In the genomic region with DNA sequence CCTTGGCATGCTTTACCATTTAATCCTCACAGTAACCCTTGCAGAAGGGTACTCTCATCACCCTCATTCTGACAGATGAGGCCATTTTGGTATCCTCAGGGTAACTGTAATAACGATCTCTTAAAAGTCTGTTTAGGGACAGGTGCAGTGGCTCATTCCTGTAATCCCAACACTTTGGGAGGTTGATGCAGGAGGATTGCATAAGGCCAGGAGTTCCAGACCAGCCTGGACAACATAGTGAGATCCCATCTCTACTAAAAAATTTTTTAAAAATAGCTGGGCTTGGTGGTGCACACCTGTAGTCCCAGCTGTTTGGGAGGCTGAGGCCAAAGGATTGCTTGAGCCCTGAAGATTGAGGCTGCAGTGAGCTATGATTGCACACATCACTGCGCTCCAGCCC, we compare ENCODE assay signal across 29 cellular contexts. TPM values are rescaled to one million over a fixed set of nuclear protein-coding genes. Genes with fewer than 3 reads are reported as not detected.
"Had no signal": no experiment of that assay in that cellular context is flagged by ENCODE, and none has a peak within 500 bp of the region (broad histone marks: within the 10 kb centered on the region; RNA-seq: fewer than 3 reads in every experiment).

No MANE protein-coding gene starts in this region.

- H3K27me3 ChIP-seq: adrenal gland, body of pancreas, colonic mucosa, dorsolateral prefrontal cortex had no signal

- H3K9me3 ChIP-seq: adrenal gland, body of pancreas, colonic mucosa had no signal

- H3K9me3 Mint-ChIP-seq: activated CD4-positive, alpha-beta memory T cell treated with anti-CD3 and anti-CD28 coated beads, Interleukin-2, amount 10 ng/mL, durations not matched to agents 7 days and 5 days; activated CD4-positive, alpha-beta T cell treated with anti-CD3 and anti-CD28 coated beads, Interleukin-2, amount 10 ng/mL, durations not matched to agents 24 days and 14 days; activated naive CD8-positive, alpha-beta T cell treated with anti-CD3 and anti-CD28 coated beads for 36 hours; activated naive CD8-positive, alpha-beta T cell treated with anti-CD3 and anti-CD28 coated beads, Interleukin-2, amount 50 U/mL, for 24 hours; activated T-cell treated with anti-CD3 and anti-CD28 coated beads, Interleukin-2, amount 50 U/mL, for 24 hours; activated T-cell treated with anti-CD3 and anti-CD28 coated beads, Interleukin-2, amount 50 U/mL, for 72 hours; endodermal cell had no signal

- H3K27me3 Mint-ChIP-seq: activated CD4-positive, alpha-beta memory T cell treated with anti-CD3 and anti-CD28 coated beads, Interleukin-2, amount 10 ng/mL, durations not matched to agents 7 days and 5 days; activated CD4-positive, alpha-beta T cell treated with anti-CD3 and anti-CD28 coated beads for 36 hours; activated CD4-positive, alpha-beta T cell treated with anti-CD3 and anti-CD28 coated beads, Interleukin-2, amount 10 ng/mL, durations not matched to agents 24 days and 14 days; activated naive CD8-positive, alpha-beta T cell treated with anti-CD3 and anti-CD28 coated beads for 36 hours; activated naive CD8-positive, alpha-beta T cell treated with anti-CD3 and anti-CD28 coated beads, Interleukin-2, amount 50 U/mL, for 24 hours; activated T-cell treated with anti-CD3 and anti-CD28 coated beads, Interleukin-2, amount 50 U/mL, for 24 hours had no signal

- H3K27ac Mint-ChIP-seq: activated CD4-positive, alpha-beta memory T cell treated with anti-CD3 and anti-CD28 coated beads, Interleukin-2, amount 10 ng/mL, durations not matched to agents 7 days and 5 days; activated CD4-positive, alpha-beta T cell treated with anti-CD3 and anti-CD28 coated beads for 36 hours; activated naive CD8-positive, alpha-beta T cell treated with anti-CD3 and anti-CD28 coated beads for 36 hours; activated naive CD8-positive, alpha-beta T cell treated with anti-CD3 and anti-CD28 coated beads, Interleukin-2, amount 50 U/mL, for 24 hours; activated T-cell treated with anti-CD3 and anti-CD28 coated beads, Interleukin-2, amount 50 U/mL, for 24 hours; activated T-cell treated with anti-CD3 and anti-CD28 coated beads, Interleukin-2, amount 50 U/mL, for 72 hours; endodermal cell had no signal

- DNase-seq: activated CD4-positive, alpha-beta memory T cell treated with anti-CD3 and anti-CD28 coated beads, Interleukin-2, amount 10 ng/mL, durations not matched to agents 7 days and 5 days; activated CD4-positive, alpha-beta T cell treated with anti-CD3 and anti-CD28 coated beads for 36 hours; activated CD4-positive, alpha-beta T cell treated with anti-CD3 and anti-CD28 coated beads, Interleukin-2, amount 10 ng/mL, durations not matched to agents 24 days and 14 days; activated CD4-positive, alpha-beta T cell treated with anti-CD3 and anti-CD28 coated beads, Interleukin-2, amount 50 U/mL, for 4 hours; activated CD4-positive, CD25-positive, alpha-beta regulatory T cell; activated CD4-positive, CD25-positive, alpha-beta regulatory T cell treated with anti-CD3 and anti-CD28 coated beads, Interleukin-2, amount 50 U/mL, for 72 hours; activated gamma-delta T cell; activated naive CD4-positive, alpha-beta T cell; activated naive CD4-positive, alpha-beta T cell treated with anti-CD3 and anti-CD28 coated beads, Interleukin-2, amount 50 U/mL, for 16 hours; activated naive CD8-positive, alpha-beta T cell treated with anti-CD3 and anti-CD28 coated beads for 36 hours; activated naive CD8-positive, alpha-beta T cell treated with anti-CD3 and anti-CD28 coated beads, Interleukin-2, amount 50 U/mL, for 24 hours; activated T-cell treated with anti-CD3 and anti-CD28 coated beads for 4 hours; activated T-cell treated with anti-CD3 and anti-CD28 coated beads, Interleukin-2, amount 50 U/mL, for 24 hours; activated T-cell treated with anti-CD3 and anti-CD28 coated beads, Interleukin-2, amount 50 U/mL, for 72 hours; adrenal gland; amygdala; aorta; body of pancreas; central memory CD4-positive, alpha-beta T cell; cerebellar nuclear complex; colonic mucosa; dorsolateral prefrontal cortex; effector memory CD4-positive, alpha-beta T cell; endodermal cell; foreskin fibroblast; hippocampal formation; T-helper 2 cell had no signal

- H3K4me1 Mint-ChIP-seq: activated CD4-positive, alpha-beta T cell treated with anti-CD3 and anti-CD28 coated beads for 36 hours; activated naive CD8-positive, alpha-beta T cell treated with anti-CD3 and anti-CD28 coated beads for 36 hours had no signal

- ATAC-seq: activated CD4-positive, alpha-beta T cell treated with anti-CD3 and anti-CD28 coated beads for 36 hours; activated naive CD8-positive, alpha-beta T cell treated with anti-CD3 and anti-CD28 coated beads, Interleukin-2, amount 50 U/mL, for 24 hours; activated T-cell treated with anti-CD3 and anti-CD28 coated beads, Interleukin-2, amount 50 U/mL, for 72 hours; body of pancreas; esophagus mucosa had no signal

- H3K4me3 ChIP-seq: adrenal gland, body of pancreas, colonic mucosa, dorsolateral prefrontal cortex had no signal

- H3K4me3 Mint-ChIP-seq: activated CD4-positive, alpha-beta memory T cell treated with anti-CD3 and anti-CD28 coated beads, Interleukin-2, amount 10 ng/mL, durations not matched to agents 7 days and 5 days; activated CD4-positive, alpha-beta T cell treated with anti-CD3 and anti-CD28 coated beads for 36 hours; activated CD4-positive, alpha-beta T cell treated with anti-CD3 and anti-CD28 coated beads, Interleukin-2, amount 10 ng/mL, durations not matched to agents 24 days and 14 days; activated naive CD8-positive, alpha-beta T cell treated with anti-CD3 and anti-CD28 coated beads for 36 hours; activated naive CD8-positive, alpha-beta T cell treated with anti-CD3 and anti-CD28 coated beads, Interleukin-2, amount 50 U/mL, for 24 hours; activated T-cell treated with anti-CD3 and anti-CD28 coated beads, Interleukin-2, amount 50 U/mL, for 24 hours; activated T-cell treated with anti-CD3 and anti-CD28 coated beads, Interleukin-2, amount 50 U/mL, for 72 hours; endodermal cell had no signal

- H3K4me1 ChIP-seq: colonic mucosa had no signal

- H3K27ac ChIP-seq: body of pancreas, colonic mucosa had no signal

RNA-seq across cellular contexts. Expression of a gene that starts 31.8 kb away (rescaled TPM):
- total RNA-seq: activated CD4-positive, alpha-beta T cell treated with anti-CD3 and anti-CD28 coated beads, Interleukin-2, amount 10 ng/mL, durations not matched to agents 24 days and 14 days; activated naive CD8-positive, alpha-beta T cell treated with anti-CD3 and anti-CD28 coated beads for 36 hours; endodermal cell; epithelial cell of proximal tubule had no signal
